1 cellular context compared by ENCODE assay signal in the genomic region with DNA sequence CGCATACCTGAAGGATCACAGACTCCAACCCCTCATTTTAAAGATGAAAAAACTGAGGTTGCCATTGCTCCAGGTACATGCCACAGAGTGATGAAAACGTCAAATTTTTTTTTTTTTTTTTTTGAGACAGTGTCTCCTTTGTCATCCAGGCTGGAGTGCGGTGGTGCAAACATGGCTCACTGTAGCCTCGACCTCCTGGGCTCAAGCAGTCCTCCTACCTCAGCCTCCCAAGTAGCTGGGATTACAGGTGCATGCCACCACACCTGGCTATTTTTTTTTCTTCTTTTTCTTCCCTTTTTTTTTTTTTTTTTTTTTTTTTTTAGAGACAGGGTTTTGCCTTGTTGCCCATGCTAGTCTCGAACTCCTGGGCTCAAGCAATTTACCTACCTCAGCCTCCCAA.
TF ChIP-seq lines count a peak whose summit lies in the region.

No MANE protein-coding gene starts in this region.

TF ChIP-seq in HepG2, 621 proteins besides CTCF, POLR2A, EP300 and RAD21:
- TF ChIP-seq, protein P1, sequence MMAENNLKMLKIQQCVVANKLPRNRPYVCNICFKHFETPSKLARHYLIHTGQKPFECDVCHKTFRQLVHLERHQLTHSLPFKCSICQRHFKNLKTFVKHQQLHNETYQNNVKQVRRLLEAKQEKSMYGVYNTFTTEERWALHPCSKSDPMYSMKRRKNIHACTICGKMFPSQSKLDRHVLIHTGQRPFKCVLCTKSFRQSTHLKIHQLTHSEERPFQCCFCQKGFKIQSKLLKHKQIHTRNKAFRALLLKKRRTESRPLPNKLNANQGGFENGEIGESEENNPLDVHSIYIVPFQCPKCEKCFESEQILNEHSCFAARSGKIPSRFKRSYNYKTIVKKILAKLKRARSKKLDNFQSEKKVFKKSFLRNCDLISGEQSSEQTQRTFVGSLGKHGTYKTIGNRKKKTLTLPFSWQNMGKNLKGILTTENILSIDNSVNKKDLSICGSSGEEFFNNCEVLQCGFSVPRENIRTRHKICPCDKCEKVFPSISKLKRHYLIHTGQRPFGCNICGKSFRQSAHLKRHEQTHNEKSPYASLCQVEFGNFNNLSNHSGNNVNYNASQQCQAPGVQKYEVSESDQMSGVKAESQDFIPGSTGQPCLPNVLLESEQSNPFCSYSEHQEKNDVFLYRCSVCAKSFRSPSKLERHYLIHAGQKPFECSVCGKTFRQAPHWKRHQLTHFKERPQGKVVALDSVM (CRISPR knock-in tag; IDR thresholded peaks at IDR 0.05): peak; percentile 56; the same call in 1 of the 2 replicates
TF ChIP-seq in HepG2: peak in this region for 1; not testable (repeated sequence) for 620.
